In genomic region chr16:87492721-87493554, GRCh38 we compare ENCODE assay signal across 8 cellular contexts. TPM values are rescaled to one million over a fixed set of nuclear protein-coding genes. Genes with fewer than 3 reads are reported as not detected.
DNase-seq lines count a peak whose midpoint lies in the region; ATAC-seq and TF ChIP-seq lines count a peak whose summit lies in the region.

ZCCHC14 (minus strand) TSS chr16:87493024; CDS start chr16:87492238, 786 bp downstream.

- 0 to 1% methylated on average over 38 to 116 of the region's 116 CpGs for WGBS in endodermal cell (ENCODE audit: insufficient coverage in 1 of 2, insufficient read length in 1 of 2), 2 experiments

- CTCF ChIA-PET in CD8-positive, alpha-beta memory T cell (lab: Charles Lee): no interaction called here

- peak within 1 kb of the TSS; percentile 84 to 97 (median 90) for H3K4me3 Mint-ChIP-seq in CD8-positive, alpha-beta memory T cell
- peak within 1 kb of the TSS; percentile 72 for H3K4me3 Mint-ChIP-seq in endodermal cell

- no peak within 1 kb of the TSS for H3K9ac ChIP-seq in endodermal cell (ENCODE audit: extremely low read depth, low read length, poor library complexity, severe bottlenecking)

- no peaks in the 10 kb centered on the region for H3K27me3 Mint-ChIP-seq in CD8-positive, alpha-beta memory T cell
- H3K27me3 Mint-ChIP-seq in endodermal cell (ENCODE audit: insufficient read depth): no peaks in the 10 kb centered on the region

- H3K27ac Mint-ChIP-seq in CD8-positive, alpha-beta memory T cell: peak within 1 kb of the TSS; percentile 81 to 97 (median 87)
- H3K27ac Mint-ChIP-seq in endodermal cell: peak within 1 kb of the TSS; percentile 90

- no peaks in the 10 kb centered on the region for H3K9me3 Mint-ChIP-seq in CD8-positive, alpha-beta memory T cell
- no peaks in the 10 kb centered on the region for H3K9me3 Mint-ChIP-seq in endodermal cell

- H3K27ac ChIP-seq in CD8-positive, alpha-beta memory T cell (ENCODE audit: low read depth, low read length): no peak within 1 kb of the TSS
- peak within 1 kb of the TSS; percentile 77 for H3K27ac ChIP-seq in endodermal cell (ENCODE audit: low read depth, low read length)

- no peaks in the 10 kb centered on the region for H3K27me3 ChIP-seq in CD8-positive, alpha-beta memory T cell (ENCODE audit: insufficient read depth, low read length, poor library complexity, severe bottlenecking)
- no peaks in the 10 kb centered on the region for H3K27me3 ChIP-seq in endodermal cell (ENCODE audit: control insufficient read depth, insufficient read depth, low read length, poor library complexity, severe bottlenecking)

- ATAC-seq in GM19463 (IDR thresholded peaks at IDR 0.05; ENCODE audit: unreplicated experiment): peak; percentile 91

- no peaks in the 10 kb centered on the region for H3K36me3 ChIP-seq in CD8-positive, alpha-beta memory T cell (ENCODE audit: insufficient read depth, low read length)
- no peaks in the 10 kb centered on the region for H3K36me3 ChIP-seq in endodermal cell (ENCODE audit: control insufficient read depth, insufficient read depth, low read length)

- peaks cover 0 to 2% (median 0%) of the 10 kb centered on the region in 3 donors for H3K36me3 Mint-ChIP-seq in CD8-positive, alpha-beta memory T cell
- H3K36me3 Mint-ChIP-seq in endodermal cell (ENCODE audit: low read depth): peaks cover 4% of the 10 kb centered on the region

- no peak for TF ChIP-seq CTCF in endodermal cell (conservative IDR thresholded peaks at IDR 0.05)

- peak; percentile 99 for DNase-seq in CD8-positive, alpha-beta memory T cell
- peak; percentile 98 for DNase-seq in HPDE6-E6E7 (ENCODE audit: extremely low spot score)
- DNase-seq in NOMO-1 (lab: John Stamatoyannopoulos, UW; ENCODE audit: unreplicated experiment in 2 of 2): peak; percentile 93 to 97
- DNase-seq in activated CD8-positive, alpha-beta memory T cell treated with anti-CD3 and anti-CD28 coated beads, Interleukin-2, amount 50 U/mL, for 1 hour (ENCODE audit: extremely low read depth): peak; percentile 92
- DNase-seq in endodermal cell: peak; percentile 99
- peak; percentile 100 for DNase-seq in mesenteric fat pad (ENCODE audit: low spot score)
- peak; percentile 99 for DNase-seq in stimulated activated CD8-positive, alpha-beta memory T cell treated with anti-CD3 and anti-CD28 coated beads, Interleukin-12 subunit alpha, Interleukin-12 subunit beta, amount 100 ng/mL, for 4 hours (ENCODE audit: low read depth)

- peaks cover 55% of the 10 kb centered on the region for H3K4me1 ChIP-seq in CD8-positive, alpha-beta memory T cell (ENCODE audit: insufficient read depth, low read length)
- no peaks in the 10 kb centered on the region for H3K4me1 ChIP-seq in endodermal cell (ENCODE audit: control insufficient read depth, insufficient read depth, low read length)

- POLR2A ChIA-PET in CD8-positive, alpha-beta memory T cell (lab: Charles Lee): no interaction called here

- H3K4me1 Mint-ChIP-seq in CD8-positive, alpha-beta memory T cell: peaks cover 56 to 71% (median 62%) of the 10 kb centered on the region in 3 donors
- peaks cover 24% of the 10 kb centered on the region for H3K4me1 Mint-ChIP-seq in endodermal cell

- H3K4me3 ChIP-seq in CD8-positive, alpha-beta memory T cell (ENCODE audit: low read length): peak within 1 kb of the TSS; percentile 70
- peak within 1 kb of the TSS; percentile 75 for H3K4me3 ChIP-seq in endodermal cell (ENCODE audit: low read length)

- no peaks in the 10 kb centered on the region for H3K9me3 ChIP-seq in CD8-positive, alpha-beta memory T cell (ENCODE audit: low read length)
- no peaks in the 10 kb centered on the region for H3K9me3 ChIP-seq in endodermal cell (ENCODE audit: control insufficient read depth, low read length)

RNA-seq across cellular contexts. Expression of gene ZCCHC14, which starts in this region (rescaled TPM):
- total RNA-seq in CD8-positive, alpha-beta memory T cell: 1 to 10 TPM; 6.1 to 6.2 TPM
- polyA plus RNA-seq in CD8-positive, alpha-beta memory T cell: 0.77 TPM
- 10 to 100 TPM; 27.3 to 33.7 TPM for total RNA-seq in endodermal cell
- polyA plus RNA-seq in endodermal cell (2013, experiment 1 of 2): 32.5 TPM
- 30.0 TPM for polyA plus RNA-seq in endodermal cell (2013, experiment 2 of 2)
- 16.6 TPM for total RNA-seq in mesenteric fat pad
